Comparison of ENCODE assay signal across 8 cellular contexts in genomic region chr13:109784590-109785140, GRCh38. TPM values are rescaled to one million over a fixed set of nuclear protein-coding genes. Genes with fewer than 3 reads are reported as not detected.
DNase-seq lines count a peak whose midpoint lies in the region; ATAC-seq and TF ChIP-seq lines count a peak whose summit lies in the region.

No MANE protein-coding gene starts in this region.

- peaks cover 22% of the 10 kb centered on the region for H3K4me1 ChIP-seq in effector memory CD4-positive, alpha-beta T cell (ENCODE audit: control insufficient read depth, insufficient read depth, low read length, poor library complexity, severe bottlenecking)
- peaks cover 4 to 29% of the 10 kb centered on the region in 2 donors for H3K4me1 ChIP-seq in lung (ENCODE audit: control insufficient read depth in 2 of 2, insufficient read depth in 2 of 2, low read length in 2 of 2)

- no peaks in the 10 kb centered on the region for H3K9me3 Mint-ChIP-seq in activated CD8-positive, alpha-beta T cell treated with anti-CD3 and anti-CD28 coated beads, Interleukin-2, amount 10 ng/mL, durations not matched to agents 7 days and 5 days (ENCODE audit: insufficient read depth)

- H3K27me3 Mint-ChIP-seq in activated CD8-positive, alpha-beta T cell treated with anti-CD3 and anti-CD28 coated beads, Interleukin-2, amount 10 ng/mL, durations not matched to agents 7 days and 5 days (ENCODE audit: low read depth) = peaks cover 14% of the 10 kb centered on the region

- H3K27me3 ChIP-seq in effector memory CD4-positive, alpha-beta T cell (replicated peaks; ENCODE audit: control insufficient read depth, insufficient read depth, low read length, poor library complexity, severe bottlenecking) = no peaks in the 10 kb centered on the region
- no peaks in the 10 kb centered on the region for H3K27me3 ChIP-seq in lung (ENCODE audit: control insufficient read depth, insufficient read depth)

- TF ChIP-seq CTCF in GM13977 (IDR thresholded peaks at IDR 0.05; ENCODE audit: extremely low read depth, insufficient read depth, missing control alignments) = peak; percentile 1
- peak; percentile 71 for TF ChIP-seq CTCF in lung (IDR thresholded peaks at IDR 0.05; ENCODE audit: control extremely low read depth, extremely low read depth)

- H3K36me3 ChIP-seq in effector memory CD4-positive, alpha-beta T cell (ENCODE audit: control insufficient read depth, insufficient read depth, low read length) = no peaks in the 10 kb centered on the region
- H3K36me3 ChIP-seq in lung (ENCODE audit: control insufficient read depth in 2 of 2, insufficient read depth in 2 of 2, low read length in 2 of 2) = peaks cover 24 to 33% of the 10 kb centered on the region in 2 donors

- peak; percentile 22 for ATAC-seq in activated CD8-positive, alpha-beta T cell treated with anti-CD3 and anti-CD28 coated beads, Interleukin-2, amount 10 ng/mL, durations not matched to agents 7 days and 5 days
- ATAC-seq in lung (ENCODE audit: insufficient read depth, low FRiP score) = peak; percentile 70

- H3K9me3 ChIP-seq in effector memory CD4-positive, alpha-beta T cell (ENCODE audit: control insufficient read depth, low read length) = no peaks in the 10 kb centered on the region
- H3K9me3 ChIP-seq in lung (ENCODE audit: control insufficient read depth in 2 of 2, insufficient read depth in 1 of 2, low read length in 1 of 2) = no peaks in the 10 kb centered on the region

- POLR2A ChIA-PET in activated CD8-positive, alpha-beta T cell treated with anti-CD3 and anti-CD28 coated beads, Interleukin-2, amount 10 ng/mL, durations not matched to agents 7 days and 5 days (lab: Charles Lee) = interaction anchor here (0.9 kb wide), 1 partner anchor 20 kb away, joined by 4 read pairs; no protein-coding TSS in a partner anchor

- peaks cover 26% of the 10 kb centered on the region for H3K4me1 Mint-ChIP-seq in activated CD8-positive, alpha-beta T cell treated with anti-CD3 and anti-CD28 coated beads, Interleukin-2, amount 10 ng/mL, durations not matched to agents 7 days and 5 days (ENCODE audit: low read depth)

- 3 to 6% methylated on average over 35 to 83 of the region's 83 CpGs for WGBS in lung, 2 donors

- in situ Hi-C loops in GM13977 (cut with MboI; ENCODE audit: low pct_unique_long_range_greater_than_20kb, low sequenced_read_pairs, unreplicated experiment) = no loop called here

- H3K36me3 Mint-ChIP-seq in activated CD8-positive, alpha-beta T cell treated with anti-CD3 and anti-CD28 coated beads, Interleukin-2, amount 10 ng/mL, durations not matched to agents 7 days and 5 days (ENCODE audit: low read depth) = peaks cover 9% of the 10 kb centered on the region

- DNase-seq in GM13977 (ENCODE audit: low spot score) (no peak), NCI-H2171 treated with DMSO at 0.1 percent for 48 hours (lab: John Stamatoyannopoulos, UW) (peak; percentile 31), lung (ENCODE audit: low spot score) (peak; percentile 72), DMS114 treated with DMSO at 0.1 percent for 48 hours (lab: John Stamatoyannopoulos, UW; ENCODE audit: unreplicated experiment) (no peak), RKO (ENCODE audit: low spot score) (no peak)
- DNase-seq in activated CD8-positive, alpha-beta T cell treated with anti-CD3 and anti-CD28 coated beads, Interleukin-2, amount 10 ng/mL, durations not matched to agents 7 days and 5 days = peak; percentile 69
- peak in 2 of 3 donors; percentile 24 to 55 for DNase-seq in effector memory CD4-positive, alpha-beta T cell
- peak in 2 of 3 experiments; percentile 43 to 63 for DNase-seq in stimulated activated CD4-positive, alpha-beta T cell treated with anti-CD3 and anti-CD28 coated beads, TNF-alpha, amount 100 ng/mL, for 24 hours (ENCODE audit: low read depth in 3 of 3)

- H3K27ac ChIP-seq in effector memory CD4-positive, alpha-beta T cell (ENCODE audit: insufficient read depth, low read length, poor library complexity, severe bottlenecking) = no peak overlapping the region
- H3K27ac ChIP-seq in lung (ENCODE audit: low read depth in 1 of 2, low read length in 1 of 2) = peak overlapping the region; percentile 82 to 87

- CTCF ChIA-PET in activated CD8-positive, alpha-beta T cell treated with anti-CD3 and anti-CD28 coated beads, Interleukin-2, amount 10 ng/mL, durations not matched to agents 7 days and 5 days (lab: Charles Lee) = interaction anchor here (0.6 to 1.3 kb wide), 15 partner anchors 12 to 824 kb away, joined by 3 to 6 read pairs (median 3); no protein-coding TSS in a partner anchor

- H3K4me3 ChIP-seq in effector memory CD4-positive, alpha-beta T cell (ENCODE audit: insufficient read depth, low read depth, low read length, poor library complexity, severe bottlenecking) = peak overlapping the region; percentile 65
- H3K4me3 ChIP-seq in lung = peak overlapping the region; percentile 80

- no peak overlapping the region for H3K27ac Mint-ChIP-seq in activated CD8-positive, alpha-beta T cell treated with anti-CD3 and anti-CD28 coated beads, Interleukin-2, amount 10 ng/mL, durations not matched to agents 7 days and 5 days

- H3K4me3 Mint-ChIP-seq in activated CD8-positive, alpha-beta T cell treated with anti-CD3 and anti-CD28 coated beads, Interleukin-2, amount 10 ng/mL, durations not matched to agents 7 days and 5 days = peak overlapping the region; percentile 54

RNA-seq across cellular contexts. Expression of gene IRS2, which starts 1.7 kb away (rescaled TPM):
- total RNA-seq in activated CD8-positive, alpha-beta T cell treated with anti-CD3 and anti-CD28 coated beads, Interleukin-2, amount 10 ng/mL, durations not matched to agents 7 days and 5 days = 1 to 10 TPM; 3.2 to 3.3 TPM
- total RNA-seq in lung = 10 to 100 TPM; 12.9 to 27.1 TPM
- polyA plus RNA-seq in lung = 10 to 100 TPM in 1 of 2 donors, 1 to 10 TPM in 1; 6.8 to 17.9 TPM

Comparison
In these comparisons a context has a peak if more than half of its experiments do, and no peak if none do; other contexts are left out.
1. DNase-seq: peak in NCI-H2171 treated with DMSO at 0.1 percent for 48 hours (single experiment), activated CD8-positive, alpha-beta T cell treated with anti-CD3 and anti-CD28 coated beads, Interleukin-2, amount 10 ng/mL, durations not matched to agents 7 days and 5 days (single experiment), effector memory CD4-positive, alpha-beta T cell (2 of 3), lung (single experiment) and stimulated activated CD4-positive, alpha-beta T cell treated with anti-CD3 and anti-CD28 coated beads, TNF-alpha, amount 100 ng/mL, for 24 hours (2 of 3); none in GM13977 (single experiment), DMS114 treated with DMSO at 0.1 percent for 48 hours (single experiment) and RKO (single experiment).